In genomic region chr2:241611062-241611461, GRCh38 we compare ENCODE assay signal across 10 cellular contexts. TPM values are rescaled to one million over a fixed set of nuclear protein-coding genes. Genes with fewer than 3 reads are reported as not detected.
DNase-seq lines count a peak whose midpoint lies in the region; ATAC-seq and TF ChIP-seq lines count a peak whose summit lies in the region.
"Had no signal": no experiment of that assay in that cellular context is flagged by ENCODE, and none has a peak within 500 bp of the region (broad histone marks: within the 10 kb centered on the region; RNA-seq: fewer than 3 reads in every experiment).

No MANE protein-coding gene starts in this region.

- no peak for ATAC-seq in central memory CD8-positive, alpha-beta T cell (replicated peaks; ENCODE audit: extremely low read depth, poor library complexity, severe bottlenecking)
- ATAC-seq in natural killer cell (no peak), HG03354 (IDR thresholded peaks at IDR 0.05; ENCODE audit: poor library complexity, severe bottlenecking, unreplicated experiment) (no peak), HG03175 (IDR thresholded peaks at IDR 0.05; ENCODE audit: unreplicated experiment) (no peak), GM21447 (IDR thresholded peaks at IDR 0.05; ENCODE audit: unreplicated experiment) (no peak)

- H3K4me3 ChIP-seq in A673 (ENCODE audit: low read depth, low read length, poor library complexity, severe bottlenecking): no peak overlapping the region
- peak overlapping the region; percentile 61; the same call in 1 of the 2 replicates for H3K4me3 ChIP-seq in HUES48 (ENCODE audit: low read depth, low read length)

- peaks cover 32% of the 10 kb centered on the region for H3K4me1 Mint-ChIP-seq in central memory CD8-positive, alpha-beta T cell
- peaks cover 17 to 25% of the 10 kb centered on the region in 2 donors for H3K4me1 Mint-ChIP-seq in natural killer cell

- H3K9me3 ChIP-seq in A673 (ENCODE audit: low read depth, low read length, poor library complexity, severe bottlenecking) (no peaks in the 10 kb centered on the region), HUES48 (ENCODE audit: control insufficient read depth, insufficient read depth, low read length) (no peaks in the 10 kb centered on the region)

- H3K27ac Mint-ChIP-seq in central memory CD8-positive, alpha-beta T cell (ENCODE audit: low read depth): peak overlapping the region; percentile 84
- peak overlapping the region; percentile 76 to 92 for H3K27ac Mint-ChIP-seq in natural killer cell

- CTCF ChIA-PET in A673 (lab: Charles Lee): no interaction called here

- H3K9me3 Mint-ChIP-seq in central memory CD8-positive, alpha-beta T cell: no peaks in the 10 kb centered on the region
- no peaks in the 10 kb centered on the region for H3K9me3 Mint-ChIP-seq in natural killer cell

- peaks cover 7% of the 10 kb centered on the region for H3K36me3 Mint-ChIP-seq in central memory CD8-positive, alpha-beta T cell (ENCODE audit: insufficient read depth)
- no peaks in the 10 kb centered on the region for H3K36me3 Mint-ChIP-seq in natural killer cell

- intact Hi-C loops in A673 (cut with micrococcal nuclease; ENCODE audit: unreplicated experiment): no loop called here
- intact Hi-C loops in natural killer cell (cut with micrococcal nuclease): loop anchor here (5.0 kb wide), 1 partner anchor 254 kb away; the partner anchor contains the start of gene FARP2

- DNase-seq in A673 (ENCODE audit: low spot score): no peak
- DNase-seq in central memory CD8-positive, alpha-beta T cell (ENCODE audit: low spot score in 2 of 2): no peak
- DNase-seq in natural killer cell: no peak
- DNase-seq in SW480 (ENCODE audit: low spot score): no peak
- DNase-seq: foreskin fibroblast had no signal

- H3K27me3 ChIP-seq in A673 (replicated peaks; ENCODE audit: insufficient read depth, low read depth, low read length, poor library complexity) (no peaks in the 10 kb centered on the region), HUES48 (ENCODE audit: control insufficient read depth, insufficient read depth, low read length) (no peaks in the 10 kb centered on the region)

- no TSS peak for BruUV-seq in A673 (replicated peaks; lab: Mats Ljungman, UMichigan)

- POLR2A ChIA-PET in A673 (lab: Charles Lee; ENCODE audit: low non-redundant PET): no interaction called here

- peak overlapping the region; percentile 70 for H3K4me3 Mint-ChIP-seq in central memory CD8-positive, alpha-beta T cell
- H3K4me3 Mint-ChIP-seq in natural killer cell: peak overlapping the region; percentile 52

- H3K36me3 ChIP-seq in A673 (ENCODE audit: insufficient read depth, low read length, poor library complexity, severe bottlenecking) (peaks cover 2% of the 10 kb centered on the region), HUES48 (ENCODE audit: control insufficient read depth, insufficient read depth, low read length) (peaks cover 14% of the 10 kb centered on the region)

- H3K4me1 ChIP-seq in A673 (ENCODE audit: insufficient read depth, low read length, poor library complexity, severe bottlenecking) (peaks cover 38% of the 10 kb centered on the region), HUES48 (ENCODE audit: control insufficient read depth, insufficient read depth, low read length) (0 out of 2 replicates have a peak, but pooled peaks cover 5% of the 10 kb centered on the region)

- no peak for TF ChIP-seq CTCF in A673 (conservative IDR thresholded peaks at IDR 0.05; ENCODE audit: low read depth, low read length)
- TF ChIP-seq CTCF in natural killer cell (IDR thresholded peaks at IDR 0.05): no peak

- H3K27ac ChIP-seq in A673 (ENCODE audit: low read depth, low read length, poor library complexity, severe bottlenecking) (peak overlapping the region; percentile 78), HUES48 (ENCODE audit: low read depth, low read length) (peak overlapping the region; percentile 58)
- H3K27ac ChIP-seq: C4-2B had no signal

- H3K9ac ChIP-seq in HUES48 (ENCODE audit: low read depth, low read length): no peak overlapping the region

- H3K27me3 Mint-ChIP-seq in central memory CD8-positive, alpha-beta T cell: no peaks in the 10 kb centered on the region
- H3K27me3 Mint-ChIP-seq in natural killer cell (ENCODE audit: low read depth in 2 of 2): no peaks in the 10 kb centered on the region

RNA-seq across cellular contexts. Expression of gene THAP4, which starts 25.9 kb away (rescaled TPM):
- total RNA-seq in A673 (2021) (82.0 and 84.9 TPM in 2 replicates), natural killer cell (10 to 100 TPM; 19.8 to 29.2 (median 27.8) TPM)

RNA-seq across cellular contexts. Expression of gene ATG4B, which starts 26.4 kb away (rescaled TPM):
- total RNA-seq in A673 (2021) (102 and 122 TPM in 2 replicates), natural killer cell (100 to 1,000 TPM; 106 to 171 (median 139) TPM)

RNA-seq across cellular contexts. Expression of gene BOK, which starts 52.5 kb away (rescaled TPM):
- total RNA-seq in A673 (2021) (2.7 and 4.0 TPM in 2 replicates), natural killer cell (10 to 100 TPM; 11.0 to 23.7 (median 19.6) TPM)
